ENCODE assay signal across 16 cellular contexts in genomic region chr19:34904846-34905527, GRCh38. TPM values are rescaled to one million over a fixed set of nuclear protein-coding genes. Genes with fewer than 3 reads are reported as not detected.
DNase-seq lines count a peak whose midpoint lies in the region; ATAC-seq and TF ChIP-seq lines count a peak whose summit lies in the region.
"Had no signal": no experiment of that assay in that cellular context is flagged by ENCODE, and none has a peak within 500 bp of the region (broad histone marks: within the 10 kb centered on the region; RNA-seq: fewer than 3 reads in every experiment).

No MANE protein-coding gene starts in this region.

- CTCF ChIA-PET in activated CD4-positive, alpha-beta T cell treated with anti-CD3 and anti-CD28 coated beads, Interleukin-2, amount 10 ng/mL, durations not matched to agents 7 days and 5 days (lab: Charles Lee): no interaction called here

- H3K4me1 ChIP-seq in ectodermal cell (ENCODE audit: control insufficient read depth, insufficient read depth, low read length): no peaks in the 10 kb centered on the region
- peaks cover 8% of the 10 kb centered on the region for H3K4me1 ChIP-seq in lower lobe of right lung
- H3K4me1 ChIP-seq: Caco-2 had no signal

- 17 to 20% methylated on average over 53 of the region's 53 CpGs for WGBS in ectodermal cell, 2 experiments

- no peaks in the 10 kb centered on the region for H3K9me3 ChIP-seq in ectodermal cell (ENCODE audit: control insufficient read depth, low read length)
- H3K9me3 ChIP-seq in lower lobe of right lung: no peaks in the 10 kb centered on the region
- H3K9me3 ChIP-seq: Caco-2 had no signal

- H3K4me3 Mint-ChIP-seq in activated CD4-positive, alpha-beta T cell treated with anti-CD3 and anti-CD28 coated beads, Interleukin-2, amount 10 ng/mL, durations not matched to agents 7 days and 5 days: peak overlapping the region; percentile 32
- no peak overlapping the region for H3K4me3 Mint-ChIP-seq in activated CD4-positive, alpha-beta T cell treated with anti-CD3 and anti-CD28 coated beads, Interleukin-2, amount 10 ng/mL, durations not matched to agents 24 days and 14 days
- H3K4me3 Mint-ChIP-seq in nephron progenitor cell: peak overlapping the region; percentile 67

- H3K36me3 Mint-ChIP-seq in activated CD4-positive, alpha-beta T cell treated with anti-CD3 and anti-CD28 coated beads, Interleukin-2, amount 10 ng/mL, durations not matched to agents 7 days and 5 days (ENCODE audit: low read depth): peaks cover 2% of the 10 kb centered on the region
- peaks cover 2% of the 10 kb centered on the region for H3K36me3 Mint-ChIP-seq in activated CD4-positive, alpha-beta T cell treated with anti-CD3 and anti-CD28 coated beads, Interleukin-2, amount 10 ng/mL, durations not matched to agents 24 days and 14 days (ENCODE audit: low read depth)
- no peaks in the 10 kb centered on the region for H3K36me3 Mint-ChIP-seq in nephron progenitor cell (ENCODE audit: low read depth)

- H3K4me1 Mint-ChIP-seq in activated CD4-positive, alpha-beta T cell treated with anti-CD3 and anti-CD28 coated beads, Interleukin-2, amount 10 ng/mL, durations not matched to agents 7 days and 5 days: peaks cover 7% of the 10 kb centered on the region
- peaks cover 4% of the 10 kb centered on the region for H3K4me1 Mint-ChIP-seq in activated CD4-positive, alpha-beta T cell treated with anti-CD3 and anti-CD28 coated beads, Interleukin-2, amount 10 ng/mL, durations not matched to agents 24 days and 14 days
- H3K4me1 Mint-ChIP-seq in nephron progenitor cell: peaks cover 7% of the 10 kb centered on the region
- H3K4me1 Mint-ChIP-seq: nephron had no signal

- no peak for DNase-seq in activated CD4-positive, alpha-beta T cell treated with anti-CD3 and anti-CD28 coated beads, Interleukin-2, amount 10 ng/mL, durations not matched to agents 7 days and 5 days
- no peak for DNase-seq in activated CD4-positive, alpha-beta T cell treated with anti-CD3 and anti-CD28 coated beads, Interleukin-2, amount 10 ng/mL, durations not matched to agents 24 days and 14 days
- DNase-seq in H7 (peak; percentile 84), nephron progenitor cell (peak; percentile 15), dedifferentiated amniotic fluid mesenchymal stem cell (ENCODE audit: extremely low spot score) (no peak), lower lobe of right lung (no peak)
- DNase-seq: ACHN; activated CD4-positive, alpha-beta T cell treated with anti-CD3 and anti-CD28 coated beads, Interleukin-2, amount 50 U/mL, for 4 hours; Caco-2; GM23248; left ventricle myocardium superior; NCI-H524 had no signal

- no peak for TF ChIP-seq CTCF in nephron progenitor cell (IDR thresholded peaks at IDR 0.05)
- TF ChIP-seq CTCF in lower lobe of right lung (IDR thresholded peaks at IDR 0.05): no peak

- H3K27ac ChIP-seq in ectodermal cell (ENCODE audit: insufficient read depth, low read depth, low read length, poor library complexity, severe bottlenecking): no peak overlapping the region
- H3K27ac ChIP-seq in lower lobe of right lung: no peak overlapping the region
- H3K27ac ChIP-seq: GM23248, KMS-11 had no signal

- H3K36me3 ChIP-seq in H7 (replicated peaks; ENCODE audit: control insufficient read depth, insufficient read depth, low read length) (no peaks in the 10 kb centered on the region), ectodermal cell (ENCODE audit: control insufficient read depth, insufficient read depth, low read length) (no peaks in the 10 kb centered on the region), lower lobe of right lung (no peaks in the 10 kb centered on the region)

- H3K27me3 ChIP-seq in H7 (ENCODE audit: control insufficient read depth, insufficient read depth, low read length) (peaks cover 27% of the 10 kb centered on the region), ectodermal cell (ENCODE audit: control insufficient read depth, insufficient read depth, low read length, poor library complexity, severe bottlenecking) (peaks cover 47% of the 10 kb centered on the region), lower lobe of right lung (ENCODE audit: low read depth) (peaks cover 54% of the 10 kb centered on the region)

- peak overlapping the region; percentile 48 for H3K4me3 ChIP-seq in H7 (ENCODE audit: insufficient read depth, low read depth, low read length)
- peak overlapping the region; percentile 21 for H3K4me3 ChIP-seq in ectodermal cell (ENCODE audit: insufficient read depth, low read depth, low read length)
- H3K4me3 ChIP-seq in lower lobe of right lung: no peak overlapping the region
- H3K4me3 ChIP-seq: GM23248 had no signal

- ATAC-seq in GM18858 (IDR thresholded peaks at IDR 0.05; ENCODE audit: unreplicated experiment) (no peak), lower lobe of right lung (no peak)
- ATAC-seq: left ventricle myocardium superior had no signal

- H3K27ac Mint-ChIP-seq in activated CD4-positive, alpha-beta T cell treated with anti-CD3 and anti-CD28 coated beads, Interleukin-2, amount 10 ng/mL, durations not matched to agents 7 days and 5 days: no peak overlapping the region
- H3K27ac Mint-ChIP-seq in activated CD4-positive, alpha-beta T cell treated with anti-CD3 and anti-CD28 coated beads, Interleukin-2, amount 10 ng/mL, durations not matched to agents 24 days and 14 days: no peak overlapping the region
- no peak overlapping the region for H3K27ac Mint-ChIP-seq in nephron progenitor cell
- H3K27ac Mint-ChIP-seq: nephron had no signal

- POLR2A ChIA-PET in activated CD4-positive, alpha-beta T cell treated with anti-CD3 and anti-CD28 coated beads, Interleukin-2, amount 10 ng/mL, durations not matched to agents 7 days and 5 days (lab: Charles Lee): no interaction called here

- peaks cover 46% of the 10 kb centered on the region for H3K27me3 Mint-ChIP-seq in activated CD4-positive, alpha-beta T cell treated with anti-CD3 and anti-CD28 coated beads, Interleukin-2, amount 10 ng/mL, durations not matched to agents 7 days and 5 days
- H3K27me3 Mint-ChIP-seq in activated CD4-positive, alpha-beta T cell treated with anti-CD3 and anti-CD28 coated beads, Interleukin-2, amount 10 ng/mL, durations not matched to agents 24 days and 14 days: peaks cover 31% of the 10 kb centered on the region
- H3K27me3 Mint-ChIP-seq in nephron progenitor cell (ENCODE audit: low read depth, poor library complexity): peaks cover 77% of the 10 kb centered on the region

- intact Hi-C loops in activated CD4-positive, alpha-beta T cell treated with anti-CD3 and anti-CD28 coated beads, Interleukin-2, amount 10 ng/mL, durations not matched to agents 24 days and 14 days (cut with micrococcal nuclease): no loop called here
- intact Hi-C loops in lower lobe of right lung (cut with DNase I): no loop called here

- H3K9me3 Mint-ChIP-seq in activated CD4-positive, alpha-beta T cell treated with anti-CD3 and anti-CD28 coated beads, Interleukin-2, amount 10 ng/mL, durations not matched to agents 7 days and 5 days: peaks cover 12% of the 10 kb centered on the region
- peaks cover 29% of the 10 kb centered on the region for H3K9me3 Mint-ChIP-seq in activated CD4-positive, alpha-beta T cell treated with anti-CD3 and anti-CD28 coated beads, Interleukin-2, amount 10 ng/mL, durations not matched to agents 24 days and 14 days
- H3K9me3 Mint-ChIP-seq in nephron progenitor cell: peaks cover 22% of the 10 kb centered on the region

RNA-seq across cellular contexts. Expression of gene ZNF30, which starts 21.7 kb away (rescaled TPM):
- total RNA-seq in activated CD4-positive, alpha-beta T cell treated with anti-CD3 and anti-CD28 coated beads, Interleukin-2, amount 10 ng/mL, durations not matched to agents 7 days and 5 days: 1 to 10 TPM; 4.0 to 4.8 TPM
- total RNA-seq in activated CD4-positive, alpha-beta T cell treated with anti-CD3 and anti-CD28 coated beads, Interleukin-2, amount 10 ng/mL, durations not matched to agents 24 days and 14 days: 3.6 and 4.4 TPM in 2 replicates
- total RNA-seq in H7 (2014; rRNA removed; shearing (Covaris generic)): 6.3 and 8.9 TPM in 2 replicates
- 7.4 TPM for polyA plus RNA-seq in ectodermal cell (2013, experiment 1 of 4)
- 8.9 TPM for polyA plus RNA-seq in ectodermal cell (2013, experiment 2 of 4)
- 6.3 TPM for polyA plus RNA-seq in ectodermal cell (2013, experiment 3 of 4)
- polyA plus RNA-seq in ectodermal cell (2013, experiment 4 of 4): 12.5 TPM
- 3.5 TPM for total RNA-seq in lower lobe of right lung

RNA-seq across cellular contexts. Expression of gene ZNF792, which starts 59.0 kb away (rescaled TPM):
- total RNA-seq in activated CD4-positive, alpha-beta T cell treated with anti-CD3 and anti-CD28 coated beads, Interleukin-2, amount 10 ng/mL, durations not matched to agents 7 days and 5 days: 10 to 100 TPM; 14.8 to 15.3 TPM
- total RNA-seq in activated CD4-positive, alpha-beta T cell treated with anti-CD3 and anti-CD28 coated beads, Interleukin-2, amount 10 ng/mL, durations not matched to agents 24 days and 14 days: 5.0 and 5.8 TPM in 2 replicates
- 16.7 and 18.0 TPM in 2 replicates for total RNA-seq in H7 (2014; rRNA removed; shearing (Covaris generic))
- polyA plus RNA-seq in ectodermal cell (2013, experiment 1 of 4): 3.5 TPM
- 3.7 TPM for polyA plus RNA-seq in ectodermal cell (2013, experiment 2 of 4)
- polyA plus RNA-seq in ectodermal cell (2013, experiment 3 of 4): 2.9 TPM
- polyA plus RNA-seq in ectodermal cell (2013, experiment 4 of 4): 3.0 TPM
- total RNA-seq in lower lobe of right lung: 12.1 TPM

Comparison
In these comparisons a context has a peak if more than half of its experiments do, and no peak if none do; other contexts are left out.
1. DNase-seq: peak in H7 (single experiment) and nephron progenitor cell (single experiment); none in activated CD4-positive, alpha-beta T cell treated with anti-CD3 and anti-CD28 coated beads, Interleukin-2, amount 10 ng/mL, durations not matched to agents 7 days and 5 days (single experiment), activated CD4-positive, alpha-beta T cell treated with anti-CD3 and anti-CD28 coated beads, Interleukin-2, amount 10 ng/mL, durations not matched to agents 24 days and 14 days (single experiment), dedifferentiated amniotic fluid mesenchymal stem cell (single experiment) and lower lobe of right lung (single experiment).